18 cellular contexts compared by ENCODE assay signal in genomic region chr1:3438661-3439180, GRCh38. TPM values are rescaled to one million over a fixed set of nuclear protein-coding genes. Genes with fewer than 3 reads are reported as not detected.
"Had no signal": no experiment of that assay in that cellular context is flagged by ENCODE, and none has a peak within 500 bp of the region (broad histone marks: within the 10 kb centered on the region; RNA-seq: fewer than 3 reads in every experiment).

No MANE protein-coding gene starts in this region.

- H3K4me1 ChIP-seq: SJCRH30 had no signal

- H3K9me3 ChIP-seq: SJCRH30 had no signal

- DNase-seq: KBM-7, MV-4-11, NCI-H1048, NCI-H1105, NCI-H1417, NCI-H1436 treated with DMSO at 0.1 percent for 48 hours, NCI-H1694, NCI-H187 treated with DMSO at 0.1 percent for 48 hours, NCI-H2029 treated with DMSO at 0.1 percent for 48 hours, NCI-H2171 treated with DMSO at 0.1 percent for 48 hours, NCI-H524 treated with DMSO at 0.1 percent for 48 hours, NCI-H774, RPMI8226, SHP77 treated with DMSO at 0.1 percent for 48 hours, SJCRH30 had no signal

- H3K36me3 ChIP-seq: SJCRH30 had no signal

- FAIRE-seq: RCC 7860 had no signal

- ATAC-seq: SK-N-SH treated with all-trans-retinoic acid at 6 μM for 48 hours had no signal

- H3K4me3 ChIP-seq: SJCRH30 had no signal

- H3K27ac ChIP-seq: SJCRH30 had no signal

RNA-seq across cellular contexts. Expression of gene ARHGEF16, which starts 15.7 kb away (rescaled TPM):
- total RNA-seq: LHCN-M2 had no signal
